ENCODE assay signal across 22 cellular contexts in genomic region chr13:34826432-34826831, GRCh38.
"Had no signal": no experiment of that assay in that cellular context is flagged by ENCODE, and none has a peak within 500 bp of the region (broad histone marks: within the 10 kb centered on the region; RNA-seq: fewer than 3 reads in every experiment).

No MANE protein-coding gene starts in this region.

- H3K4me2 ChIP-seq: smooth muscle cell had no signal

- H3K4me1 ChIP-seq: colonic mucosa, lower lobe of right lung, pancreas, thyroid gland had no signal

- H3K9me3 ChIP-seq: colonic mucosa, esophagus muscularis mucosa, lower lobe of right lung, neutrophil, pancreas, stomach, thyroid gland had no signal

- H3K27me3 ChIP-seq: colonic mucosa, esophagus muscularis mucosa, neutrophil, pancreas, stomach, thyroid gland had no signal

- ATAC-seq: left ventricle myocardium superior; lower lobe of right lung; natural killer cell; pancreas; sciatic nerve; stimulated activated effector memory CD8-positive, alpha-beta T cell treated with anti-CD3 and anti-CD28 coated beads, Interleukin-12 subunit alpha, Interleukin-12 subunit beta, amount 100 ng/mL, for 72 hours had no signal

- H3K27ac ChIP-seq: colonic mucosa, esophagus muscularis mucosa, lower lobe of right lung, neutrophil, pancreas, stomach, thyroid gland had no signal

- H3K36me3 ChIP-seq: colonic mucosa, esophagus muscularis mucosa, lower lobe of right lung, neutrophil, pancreas, stomach, thyroid gland had no signal

- FAIRE-seq: endothelial cell of umbilical vein, frontal cortex, keratinocyte had no signal

- DNase-seq: colonic mucosa; effector memory CD4-positive, alpha-beta T cell; left ventricle myocardium superior; lower lobe of right lung; natural killer cell; pancreas; retina; stimulated activated CD4-positive, alpha-beta T cell treated with anti-CD3 and anti-CD28 coated beads, Interleukin-12 subunit alpha, Interleukin-12 subunit beta, amount 100 ng/mL, for 4 hours; stimulated activated CD4-positive, alpha-beta T cell treated with anti-CD3 and anti-CD28 coated beads, Interleukin-1b, Interleukin-23, amount 100 ng/mL, for 48 hours; stimulated activated CD4-positive, alpha-beta T cell treated with anti-CD3 and anti-CD28 coated beads, Interleukin-4, amount 100 ng/mL, for 24 hours; stimulated activated naive CD4-positive, alpha-beta T cell treated with Interleukin-2 at 50 U/mL for 16 hours; stomach; thyroid gland; trophoblast cell had no signal

- H3K4me3 ChIP-seq: colonic mucosa, esophagus muscularis mucosa, lower lobe of right lung, pancreas, smooth muscle cell, stomach, thyroid gland had no signal
